23 cellular contexts compared by ENCODE assay signal in genomic region chr2:121887513-121888188, GRCh38.
A peak's percentile ranks its signal among the peaks of the same experiment; 100 is the strongest.
DNase-seq lines count a peak whose midpoint lies in the region; ATAC-seq and TF ChIP-seq lines count a peak whose summit lies in the region.
"Had no signal": no experiment of that assay in that cellular context is flagged by ENCODE, and none has a peak within 500 bp of the region (broad histone marks: within the 10 kb centered on the region; RNA-seq: fewer than 3 reads in every experiment).

No MANE protein-coding gene starts in this region.

- H3K79me2 ChIP-seq in osteoblast (ENCODE audit: insufficient read depth, low read length) (no peaks in the 10 kb centered on the region), MM.1S (ENCODE audit: low read length) (no peaks in the 10 kb centered on the region)

- H3K9me2 ChIP-seq in MM.1S (replicated peaks; ENCODE audit: insufficient read depth, low read length), result no peaks in the 10 kb centered on the region

- H3K4me2 ChIP-seq in osteoblast (ENCODE audit: insufficient read depth, low read length) (no peak overlapping the region), MM.1S (ENCODE audit: low read depth, low read length) (no peak overlapping the region)

- H3K9me3 Mint-ChIP-seq in neural crest cell, result peaks cover 10% of the 10 kb centered on the region

- peak overlapping the region; percentile 78 for H3K27ac Mint-ChIP-seq in neural crest cell (ENCODE audit: unreplicated experiment)
- H3K27ac Mint-ChIP-seq: activated CD8-positive, alpha-beta memory T cell treated with anti-CD3 and anti-CD28 coated beads, Interleukin-2, amount 10 ng/mL, durations not matched to agents 7 days and 5 days; CD4-positive, alpha-beta memory T cell had no signal

- TF ChIP-seq POLR2A in testis (IDR thresholded peaks at IDR 0.05), result no peak

- intact Hi-C loops in testis (cut with DNase I; ENCODE audit: low total_unique reads), result no loop called here

- ATAC-seq in GM18517 (IDR thresholded peaks at IDR 0.05; ENCODE audit: unreplicated experiment) (peak; percentile 25), GM21526 (IDR thresholded peaks at IDR 0.05; ENCODE audit: low FRiP score, unreplicated experiment) (peak; percentile 17), HG03280 (IDR thresholded peaks at IDR 0.05; ENCODE audit: unreplicated experiment) (peak; percentile 22)

- H3K4me1 ChIP-seq in osteoblast (ENCODE audit: insufficient read depth, low read length), result no peaks in the 10 kb centered on the region
- H3K4me1 ChIP-seq in MM.1S (ENCODE audit: low read length), result no peaks in the 10 kb centered on the region
- no peaks in the 10 kb centered on the region for H3K4me1 ChIP-seq in testis
- H3K4me1 ChIP-seq: left ventricle myocardium inferior, prostate gland, sigmoid colon, tibial artery had no signal

- no peaks in the 10 kb centered on the region for H3F3A ChIP-seq in MM.1S (ENCODE audit: insufficient read depth, low read length)

- H2AFZ ChIP-seq in osteoblast (ENCODE audit: low read length) (no peak overlapping the region), MM.1S (ENCODE audit: low read length) (no peak overlapping the region)

- DNase-seq in neural crest cell (ENCODE audit: low read depth, low spot score) (no peak), osteoblast (ENCODE audit: insufficient read length, low spot score, missing footprints) (no peak), MM.1S (no peak), testis (no peak)
- DNase-seq in activated CD4-positive, CD25-positive, alpha-beta regulatory T cell (lab: John Stamatoyannopoulos, UW), result no peak
- DNase-seq: activated CD4-positive, alpha-beta T cell treated with anti-CD3 and anti-CD28 coated beads, Interleukin-2, amount 50 U/mL, for 1 hour; activated CD8-positive, alpha-beta memory T cell treated with anti-CD3 and anti-CD28 coated beads, Interleukin-2, amount 10 ng/mL, durations not matched to agents 7 days and 5 days; brain microvascular endothelial cell; CD4-positive, alpha-beta memory T cell; DMS 273 treated with DMSO at 0.1 percent for 48 hours; EL; left ventricle myocardium inferior; NCI-H1105; NCI-H1930; NCI-H526 treated with DMSO at 0.1 percent for 48 hours; SHP77; sigmoid colon; stimulated activated naive CD4-positive, alpha-beta T cell treated with Interleukin-2 at 50 U/mL for 16 hours; tibial artery had no signal

- TF ChIP-seq CTCF in neural crest cell (conservative IDR thresholded peaks at IDR 0.05) (no peak), osteoblast (IDR thresholded peaks at IDR 0.05; ENCODE audit: extremely low read depth, low read depth, low read length) (no peak), MM.1S (IDR thresholded peaks at IDR 0.05; ENCODE audit: low read length) (no peak), testis (IDR thresholded peaks at IDR 0.05) (no peak)

- H3K36me3 ChIP-seq in osteoblast (ENCODE audit: insufficient read depth, low read length) (no peaks in the 10 kb centered on the region), MM.1S (replicated peaks; ENCODE audit: insufficient read depth, low read length) (no peaks in the 10 kb centered on the region), testis (ENCODE audit: low read depth, missing control alignments) (no peaks in the 10 kb centered on the region)
- H3K36me3 ChIP-seq: brain microvascular endothelial cell, left ventricle myocardium inferior, prostate gland, sigmoid colon, tibial artery had no signal

- 90 to 92% methylated on average over 11 to 14 of the region's 16 CpGs for WGBS in testis, 2 donors

- no peak overlapping the region for H3K9ac ChIP-seq in MM.1S (ENCODE audit: low read length)

- no peaks in the 10 kb centered on the region for H3K27me3 ChIP-seq in osteoblast (ENCODE audit: insufficient read depth, low read length)
- H3K27me3 ChIP-seq in MM.1S (replicated peaks; ENCODE audit: insufficient read depth, low read length), result no peaks in the 10 kb centered on the region
- H3K27me3 ChIP-seq in testis, result no peaks in the 10 kb centered on the region
- H3K27me3 ChIP-seq: brain microvascular endothelial cell, sigmoid colon, tibial artery had no signal

- H3K27ac ChIP-seq in osteoblast (ENCODE audit: low read depth, low read length), result no peak overlapping the region
- H3K27ac ChIP-seq in MM.1S (ENCODE audit: low read length), result no peak overlapping the region
- H3K27ac ChIP-seq in testis, result no peak overlapping the region
- H3K27ac ChIP-seq: brain microvascular endothelial cell, left ventricle myocardium inferior, prostate gland, sigmoid colon, tibial artery had no signal

- H3K4me3 ChIP-seq in osteoblast (ENCODE audit: insufficient read depth, low read length), result no peak overlapping the region
- H3K4me3 ChIP-seq in MM.1S (ENCODE audit: low read length), result no peak overlapping the region
- no peak overlapping the region for H3K4me3 ChIP-seq in testis
- H3K4me3 ChIP-seq: left ventricle myocardium inferior, prostate gland, sigmoid colon, tibial artery had no signal

- no peaks in the 10 kb centered on the region for H3K9me3 ChIP-seq in osteoblast (ENCODE audit: low read depth, low read length)
- H3K9me3 ChIP-seq in MM.1S (replicated peaks; ENCODE audit: insufficient read depth, low read length), result no peaks in the 10 kb centered on the region
- no peaks in the 10 kb centered on the region for H3K9me3 ChIP-seq in testis
- H3K9me3 ChIP-seq: left ventricle myocardium inferior, prostate gland, sigmoid colon, tibial artery had no signal

- no peaks in the 10 kb centered on the region for H3K27me3 Mint-ChIP-seq in neural crest cell (ENCODE audit: low read depth)
- H3K27me3 Mint-ChIP-seq: activated CD8-positive, alpha-beta memory T cell treated with anti-CD3 and anti-CD28 coated beads, Interleukin-2, amount 10 ng/mL, durations not matched to agents 7 days and 5 days had no signal

- H3K4me1 Mint-ChIP-seq in neural crest cell, result peaks cover 63% of the 10 kb centered on the region
- H3K4me1 Mint-ChIP-seq: activated CD8-positive, alpha-beta memory T cell treated with anti-CD3 and anti-CD28 coated beads, Interleukin-2, amount 10 ng/mL, durations not matched to agents 7 days and 5 days had no signal

- no peak overlapping the region for H3K4me3 Mint-ChIP-seq in neural crest cell
- H3K4me3 Mint-ChIP-seq: activated CD8-positive, alpha-beta memory T cell treated with anti-CD3 and anti-CD28 coated beads, Interleukin-2, amount 10 ng/mL, durations not matched to agents 7 days and 5 days; CD4-positive, alpha-beta memory T cell had no signal

- H3K36me3 Mint-ChIP-seq in neural crest cell (ENCODE audit: low read depth), result peaks cover 10% of the 10 kb centered on the region
- H3K36me3 Mint-ChIP-seq: activated CD8-positive, alpha-beta memory T cell treated with anti-CD3 and anti-CD28 coated beads, Interleukin-2, amount 10 ng/mL, durations not matched to agents 7 days and 5 days; CD4-positive, alpha-beta memory T cell had no signal

- H4K20me1 ChIP-seq in osteoblast (ENCODE audit: insufficient read depth, low read length), result no peaks in the 10 kb centered on the region
- H4K20me1 ChIP-seq in MM.1S (ENCODE audit: insufficient read depth, low read length), result no peaks in the 10 kb centered on the region
